ENCODE assay signal across 12 cellular contexts in the genomic region with DNA sequence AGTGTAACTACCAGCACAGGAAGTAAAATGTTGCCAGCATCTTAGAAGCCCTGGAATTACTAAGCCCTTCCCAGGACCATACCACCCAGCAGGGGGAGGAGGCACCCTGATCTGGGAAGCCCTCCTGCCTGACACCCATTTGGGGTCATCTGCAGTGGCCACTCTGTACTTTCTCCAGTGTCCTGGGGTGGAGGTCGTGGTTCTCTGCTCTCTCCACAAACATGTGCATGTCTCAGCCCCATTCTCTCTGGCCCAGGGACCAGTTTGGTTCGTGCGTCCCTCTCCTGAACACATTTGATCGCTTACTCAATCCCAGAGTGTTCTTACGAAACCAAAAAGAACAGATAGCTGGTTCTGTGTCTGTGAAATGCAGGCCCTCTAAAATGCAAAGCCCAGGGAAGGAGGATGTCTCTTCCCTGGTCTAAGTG. TPM values are rescaled to one million over a fixed set of nuclear protein-coding genes. Genes with fewer than 3 reads are reported as not detected.
DNase-seq lines count a peak whose midpoint lies in the region; ATAC-seq and TF ChIP-seq lines count a peak whose summit lies in the region.
"Had no signal": no experiment of that assay in that cellular context is flagged by ENCODE, and none has a peak within 500 bp of the region (broad histone marks: within the 10 kb centered on the region; RNA-seq: fewer than 3 reads in every experiment).

No MANE protein-coding gene starts in this region.

- intact Hi-C loops in lower lobe of right lung (cut with DNase I): no loop called here

- TF ChIP-seq CTCF in AG09319 (IDR thresholded peaks at IDR 0.05; ENCODE audit: low read depth, low read length): peak; percentile 38
- no peak for TF ChIP-seq CTCF in HL-60 (IDR thresholded peaks at IDR 0.05; ENCODE audit: insufficient read depth, low read length)
- no peak for TF ChIP-seq CTCF in lower lobe of right lung (IDR thresholded peaks at IDR 0.05)

- in situ Hi-C loops in G401 (cut with HindIII; ENCODE audit: low sequenced_read_pairs): no loop called here

- no peaks in the 10 kb centered on the region for H3K9me3 ChIP-seq in lower lobe of right lung

- no peaks in the 10 kb centered on the region for H3K36me3 ChIP-seq in lower lobe of right lung

- no peak for DNase-seq in AG09319 (ENCODE audit: extremely low read depth, low read depth)
- DNase-seq in HL-60 (ENCODE audit: low read depth in 1 of 2, low spot score in 1 of 2): peak; percentile 42 to 74
- DNase-seq in amniotic epithelial cell (ENCODE audit: low read depth): peak; percentile 89
- DNase-seq in lower lobe of right lung: peak; percentile 20
- DNase-seq in activated CD4-positive, alpha-beta T cell treated with anti-CD3 and anti-CD28 coated beads, Interleukin-2, amount 50 U/mL, for 48 hours: no peak
- DNase-seq in G401 (ENCODE audit: low spot score): no peak
- no peak for DNase-seq in medulla oblongata (ENCODE audit: extremely low spot score)
- DNase-seq: activated CD8-positive, alpha-beta memory T cell treated with anti-CD3 and anti-CD28 coated beads for 24 hours; kidney glomerular epithelial cell; NCI-H446 treated with DMSO at 0.1 percent for 48 hours had no signal

- H3K4me3 ChIP-seq in HL-60 (replicated peaks; ENCODE audit: insufficient read depth, low read length) (no peak overlapping the region), lower lobe of right lung (no peak overlapping the region)

- H3K27ac ChIP-seq in HL-60 (replicated peaks) (no peak overlapping the region), lower lobe of right lung (peak overlapping the region; percentile 31)
- H3K27ac ChIP-seq: epithelial cell of prostate had no signal

- ATAC-seq in lower lobe of right lung: peak; percentile 49 to 71
- ATAC-seq in HG03159 (IDR thresholded peaks at IDR 0.05; ENCODE audit: unreplicated experiment): no peak

- H3K4me1 ChIP-seq in lower lobe of right lung: no peaks in the 10 kb centered on the region

- H3K27me3 ChIP-seq in HL-60 (ENCODE audit: insufficient read depth, poor library complexity, severe bottlenecking) (no peaks in the 10 kb centered on the region), lower lobe of right lung (ENCODE audit: low read depth) (no peaks in the 10 kb centered on the region)

RNA-seq across cellular contexts. Expression of gene LRRC27, which starts 9.4 kb away (rescaled TPM):
- total RNA-seq in lower lobe of right lung: 15.5 TPM
- total RNA-seq in G401 (2014; rRNA removed; shearing (Covaris generic)): 3.7 and 11.0 TPM in 2 replicates

RNA-seq across cellular contexts. Expression of gene STK32C, which starts 14.9 kb away (rescaled TPM):
- total RNA-seq in lower lobe of right lung: 14.1 TPM
- total RNA-seq in G401 (2014; rRNA removed; shearing (Covaris generic)): 27.8 and 28.3 TPM in 2 replicates

Comparison
In these comparisons a context has a peak if more than half of its experiments do, and no peak if none do; other contexts are left out.
1. DNase-seq: peak in HL-60 (2 of 2), amniotic epithelial cell (single experiment) and lower lobe of right lung (single experiment); none in AG09319 (single experiment), activated CD4-positive, alpha-beta T cell treated with anti-CD3 and anti-CD28 coated beads, Interleukin-2, amount 50 U/mL, for 48 hours (0 of 2), G401 (single experiment) and medulla oblongata (single experiment).